ENCODE assay signal across 1 cellular context in genomic region chr22:22810018-22810427, GRCh38.
TF ChIP-seq lines count a peak whose summit lies in the region.

No MANE protein-coding gene starts in this region.

TF ChIP-seq in K562, 482 proteins besides CTCF, POLR2A, EP300 and RAD21 (continued from another document):
- no peak for TF ChIP-seq CHAMP1 (IDR thresholded peaks at IDR 0.05)
- 0 out of 4 replicates have a peak, but pooled peaks of 1 of the 2 experiments have one; percentile 65 for TF ChIP-seq ZNF639 (CRISPR knock-in tag; conservative IDR thresholded peaks at IDR 0.05 in 1 of 2, IDR thresholded peaks at IDR 0.05 in 1 of 2)
- peak; percentile 89; the same call in 1 of the 2 replicates for TF ChIP-seq E2F1 (CRISPR knock-in tag; IDR thresholded peaks at IDR 0.05)
- TF ChIP-seq HMGXB4 (CRISPR knock-in tag; IDR thresholded peaks at IDR 0.05), result peak; percentile 90
- peak; percentile 25; the same call in 1 of the 2 replicates for TF ChIP-seq CREB1 (IDR thresholded peaks at IDR 0.05)
- TF ChIP-seq CREB1 (CRISPR knock-in tag; IDR thresholded peaks at IDR 0.05), result no peak
- TF ChIP-seq USF2 (CRISPR knock-in tag; IDR thresholded peaks at IDR 0.05), result 0 out of 2 replicates have a peak, but pooled peaks have one; percentile 5
- TF ChIP-seq PHTF2 (CRISPR knock-in tag; IDR thresholded peaks at IDR 0.05), result no peak
- TF ChIP-seq ATF3 (IDR thresholded peaks at IDR 0.05), result no peak
- peak; percentile 73; the same call in 1 of the 2 replicates for TF ChIP-seq ATF3 (CRISPR knock-in tag; conservative IDR thresholded peaks at IDR 0.05)
- TF ChIP-seq TEAD2 (tag; IDR thresholded peaks at IDR 0.05), result no peak
- TF ChIP-seq ZNF431 (CRISPR knock-in tag; IDR thresholded peaks at IDR 0.05), result no peak
- TF ChIP-seq CBX3 (IDR thresholded peaks at IDR 0.05; ENCODE audit: borderline replicate concordance in 1 of 2, low read length in 2 of 2), result peak in 1 of 2 experiments; percentile 41; a peak in 1 of 3 replicates
- 0 out of 4 replicates have a peak, but pooled peaks of 1 of the 2 experiments have one; percentile 85 for TF ChIP-seq MLX (CRISPR knock-in tag; conservative IDR thresholded peaks at IDR 0.05)
- TF ChIP-seq ZBTB40 (IDR thresholded peaks at IDR 0.05), result no peak
- TF ChIP-seq ZBTB40 (CRISPR knock-in tag; IDR thresholded peaks at IDR 0.05), result peak; percentile 64; the same call in 1 of the 2 replicates
- TF ChIP-seq STAT6 (CRISPR knock-in tag; IDR thresholded peaks at IDR 0.05), result peak; percentile 98
